ENCODE assay signal across 7 cellular contexts in genomic region chr6:98946266-98946817, GRCh38. TPM values are rescaled to one million over a fixed set of nuclear protein-coding genes. Genes with fewer than 3 reads are reported as not detected.
DNase-seq lines count a peak whose midpoint lies in the region; ATAC-seq and TF ChIP-seq lines count a peak whose summit lies in the region.

No MANE protein-coding gene starts in this region.

- no peaks in the 10 kb centered on the region for H3K9me2 ChIP-seq in SU-DHL-6 (replicated peaks; ENCODE audit: insufficient read depth, low read length)

- H3K79me2 ChIP-seq in SU-DHL-6 (ENCODE audit: insufficient read depth, low read length): peaks cover 55% of the 10 kb centered on the region
- H3K79me2 ChIP-seq in smooth muscle cell (ENCODE audit: low read depth): peaks cover 58% of the 10 kb centered on the region

- H2AFZ ChIP-seq in SU-DHL-6 (ENCODE audit: low read depth, low read length, severe bottlenecking) (peak overlapping the region; percentile 18), smooth muscle cell (ENCODE audit: low read depth) (peak overlapping the region; percentile 95)

- H3K4me3 Mint-ChIP-seq in glutamatergic neuron (ENCODE audit: unreplicated experiment): peak overlapping the region; percentile 90

- H3K36me3 Mint-ChIP-seq in glutamatergic neuron (ENCODE audit: unreplicated experiment): peaks cover 25% of the 10 kb centered on the region

- no peak for DNase-seq in HAP-1 (ENCODE audit: low spot score in 2 of 2)
- DNase-seq in glutamatergic neuron: no peak
- no peak for DNase-seq in smooth muscle cell (lab: John Stamatoyannopoulos, UW; ENCODE audit: unreplicated experiment)
- no peak for DNase-seq in omental fat pad (ENCODE audit: low spot score)
- no peak for DNase-seq in NCI-H345 treated with DMSO at 0.1 percent for 48 hours (lab: John Stamatoyannopoulos, UW; ENCODE audit: unreplicated experiment)
- no peak for DNase-seq in A172 (ENCODE audit: low spot score)

- H3K36me3 ChIP-seq in HAP-1 (replicated peaks) (no peaks in the 10 kb centered on the region), SU-DHL-6 (ENCODE audit: low read length) (peaks cover 9% of the 10 kb centered on the region; the same call in 1 of the 2 replicates), smooth muscle cell (ENCODE audit: low read depth) (no peaks in the 10 kb centered on the region)

- H4K20me1 ChIP-seq in SU-DHL-6 (ENCODE audit: low read depth, low read length): no peaks in the 10 kb centered on the region
- peaks cover 16% of the 10 kb centered on the region for H4K20me1 ChIP-seq in smooth muscle cell (ENCODE audit: low read depth)

- H3K27ac Mint-ChIP-seq in glutamatergic neuron (ENCODE audit: unreplicated experiment): peak overlapping the region; percentile 90

- in situ Hi-C loops in HAP-1 (cut with MboI; ENCODE audit: low sequenced_read_pairs): no loop called here

- no peaks in the 10 kb centered on the region for H3K27me3 ChIP-seq in HAP-1 (ENCODE audit: low read depth)
- H3K27me3 ChIP-seq in SU-DHL-6 (ENCODE audit: low read length): no peaks in the 10 kb centered on the region
- H3K27me3 ChIP-seq in smooth muscle cell (ENCODE audit: low read depth): no peaks in the 10 kb centered on the region

- H3K27ac ChIP-seq in SU-DHL-6 (ENCODE audit: low read depth, low read length): peak overlapping the region; percentile 84
- peak overlapping the region; percentile 11 for H3K27ac ChIP-seq in smooth muscle cell (ENCODE audit: low read depth)

- H3K9me3 ChIP-seq in HAP-1: no peaks in the 10 kb centered on the region
- H3K9me3 ChIP-seq in SU-DHL-6 (ENCODE audit: insufficient read depth, low read length): no peaks in the 10 kb centered on the region
- H3K9me3 ChIP-seq in smooth muscle cell (replicated peaks; ENCODE audit: low read depth): no peaks in the 10 kb centered on the region

- TF ChIP-seq CTCF in SU-DHL-6 (IDR thresholded peaks at IDR 0.05; ENCODE audit: insufficient read depth, low read length, poor library complexity, severe bottlenecking): no peak
- TF ChIP-seq CTCF in glutamatergic neuron (IDR thresholded peaks at IDR 0.05; ENCODE audit: partially characterized antibody, unreplicated experiment): no peak
- TF ChIP-seq CTCF in smooth muscle cell (IDR thresholded peaks at IDR 0.05; ENCODE audit: borderline replicate concordance, insufficient read depth, poor library complexity, severe bottlenecking): no peak
- no peak for TF ChIP-seq CTCF in omental fat pad (IDR thresholded peaks at IDR 0.05)

- no peak for ATAC-seq in omental fat pad (ENCODE audit: low FRiP score)

- peak overlapping the region; percentile 67 for H3K4me3 ChIP-seq in HAP-1
- peak overlapping the region; percentile 64 for H3K4me3 ChIP-seq in SU-DHL-6 (ENCODE audit: insufficient read depth, low read length, poor library complexity, severe bottlenecking)
- H3K4me3 ChIP-seq in smooth muscle cell: peak overlapping the region; percentile 88

- H3K9me3 Mint-ChIP-seq in glutamatergic neuron (ENCODE audit: unreplicated experiment): peaks cover 3% of the 10 kb centered on the region

- H3K4me1 Mint-ChIP-seq in glutamatergic neuron (ENCODE audit: low read depth, unreplicated experiment): peaks cover 26% of the 10 kb centered on the region

- H3K27me3 Mint-ChIP-seq in glutamatergic neuron (ENCODE audit: unreplicated experiment): peaks cover 11% of the 10 kb centered on the region

- H3K4me2 ChIP-seq in SU-DHL-6 (ENCODE audit: low read depth, low read length, poor library complexity, severe bottlenecking) (peak overlapping the region; percentile 92), smooth muscle cell (peak overlapping the region; percentile 96)

- WGBS in smooth muscle cell (ENCODE audit: low lambda C conversion rate): 90% methylated on average over 9 of the region's 9 CpGs

- H3K4me1 ChIP-seq in HAP-1 (peaks cover 22% of the 10 kb centered on the region), smooth muscle cell (ENCODE audit: low read depth) (peaks cover 17% of the 10 kb centered on the region)

- H3K9ac ChIP-seq in SU-DHL-6 (ENCODE audit: low read length) (peak overlapping the region; percentile 66), smooth muscle cell (ENCODE audit: low read depth) (no peak overlapping the region)

- H3F3A ChIP-seq in SU-DHL-6 (ENCODE audit: insufficient read depth) (peaks cover 32% of the 10 kb centered on the region), smooth muscle cell (ENCODE audit: low read depth) (no peaks in the 10 kb centered on the region)

RNA-seq across cellular contexts. Expression of gene FBXL4, which starts 1.4 kb away (rescaled TPM):
- total RNA-seq in glutamatergic neuron (ENCODE audit: unreplicated experiment): 30.9 TPM
- total RNA-seq in smooth muscle cell: 18.8 and 23.0 TPM in 2 replicates
- 7.3 and 7.7 TPM in 2 replicates for polyA plus RNA-seq in smooth muscle cell
- total RNA-seq in omental fat pad: 10 to 100 TPM; 11.4 to 26.5 (median 20.9) TPM
- 9.7 and 9.8 TPM in 2 replicates for total RNA-seq in A172 (2014; rRNA removed; shearing (Covaris generic))
